ENCODE assay signal across 16 cellular contexts in the genomic region with DNA sequence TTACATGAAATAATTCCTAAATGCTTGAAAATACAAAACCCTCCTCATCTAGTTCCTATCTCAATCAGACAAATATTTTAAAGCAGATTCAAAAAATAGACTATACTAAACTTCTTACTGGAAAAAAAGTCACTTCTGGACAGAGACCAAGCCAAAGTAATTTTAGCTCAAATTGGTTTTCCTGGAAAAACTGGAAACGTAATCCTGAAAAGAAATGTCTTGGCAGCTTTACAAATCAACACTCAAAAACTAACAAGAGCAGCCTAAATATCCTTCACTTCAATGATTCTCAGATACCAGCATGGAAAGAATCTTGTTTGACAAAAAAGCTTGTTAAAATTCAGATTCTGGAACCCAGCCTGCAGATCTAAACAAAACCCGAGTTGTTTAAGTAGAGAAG. TPM values are rescaled to one million over a fixed set of nuclear protein-coding genes. Genes with fewer than 3 reads are reported as not detected.
DNase-seq lines count a peak whose midpoint lies in the region; ATAC-seq and TF ChIP-seq lines count a peak whose summit lies in the region.
"Had no signal": no experiment of that assay in that cellular context is flagged by ENCODE, and none has a peak within 500 bp of the region (broad histone marks: within the 10 kb centered on the region; RNA-seq: fewer than 3 reads in every experiment).

No MANE protein-coding gene starts in this region.

- no peaks in the 10 kb centered on the region for H3K9me3 ChIP-seq in right cardiac atrium (ENCODE audit: control insufficient read depth, low read length)
- H3K9me3 ChIP-seq in transverse colon: no peaks in the 10 kb centered on the region
- H3K9me3 ChIP-seq: suprapubic skin had no signal

- H3K4me3 ChIP-seq in right cardiac atrium (ENCODE audit: low read length) (no peak overlapping the region), fibroblast of villous mesenchyme (ENCODE audit: low read depth, low read length) (no peak overlapping the region), transverse colon (no peak overlapping the region)
- H3K4me3 ChIP-seq: neural progenitor cell, suprapubic skin had no signal

- no peaks in the 10 kb centered on the region for H3K9me3 Mint-ChIP-seq in T-cell
- H3K9me3 Mint-ChIP-seq in activated T-helper 17 cell treated with anti-CD3 and anti-CD28 coated beads, Interleukin-2, amount 50 U/mL, for 72 hours: no peaks in the 10 kb centered on the region
- H3K9me3 Mint-ChIP-seq: activated CD4-positive, alpha-beta T cell treated with anti-CD3 and anti-CD28 coated beads, Interleukin-2, amount 10 ng/mL, durations not matched to agents 7 days and 5 days; neural progenitor cell had no signal

- H3K27me3 ChIP-seq in right cardiac atrium (ENCODE audit: control insufficient read depth, insufficient read depth) (no peaks in the 10 kb centered on the region), transverse colon (peaks cover 4% of the 10 kb centered on the region)
- H3K27me3 ChIP-seq: brain microvascular endothelial cell, neural progenitor cell, suprapubic skin had no signal

- POLR2A ChIA-PET in T-cell (lab: Charles Lee): interaction anchor here in 1 of 2 donors (0.6 kb wide), 1 partner anchor 367 kb away, joined by 4 read pairs; no protein-coding TSS in a partner anchor

- CTCF ChIA-PET in T-cell (lab: Charles Lee): no interaction called here

- no peaks in the 10 kb centered on the region for H3K27me3 Mint-ChIP-seq in T-cell
- H3K27me3 Mint-ChIP-seq in activated T-helper 17 cell treated with anti-CD3 and anti-CD28 coated beads, Interleukin-2, amount 50 U/mL, for 72 hours: no peaks in the 10 kb centered on the region
- H3K27me3 Mint-ChIP-seq: activated CD4-positive, alpha-beta T cell treated with anti-CD3 and anti-CD28 coated beads, Interleukin-2, amount 10 ng/mL, durations not matched to agents 7 days and 5 days had no signal

- H3K4me3 Mint-ChIP-seq in T-cell: no peak overlapping the region
- no peak overlapping the region for H3K4me3 Mint-ChIP-seq in activated T-helper 17 cell treated with anti-CD3 and anti-CD28 coated beads, Interleukin-2, amount 50 U/mL, for 72 hours
- H3K4me3 Mint-ChIP-seq: activated CD4-positive, alpha-beta T cell treated with anti-CD3 and anti-CD28 coated beads, Interleukin-2, amount 10 ng/mL, durations not matched to agents 7 days and 5 days; neural progenitor cell had no signal

- H3K36me3 Mint-ChIP-seq in T-cell: no peaks in the 10 kb centered on the region
- H3K36me3 Mint-ChIP-seq in activated T-helper 17 cell treated with anti-CD3 and anti-CD28 coated beads, Interleukin-2, amount 50 U/mL, for 72 hours (ENCODE audit: low read depth): no peaks in the 10 kb centered on the region
- H3K36me3 Mint-ChIP-seq: neural progenitor cell had no signal

- WGBS in right cardiac atrium: 25% methylated on average over 2 of the region's 2 CpGs
- 42 to 51% methylated on average over 2 of the region's 2 CpGs for WGBS in transverse colon (ENCODE audit: low coverage in 1 of 2), 2 donors

- peak overlapping the region; percentile 34 to 58 for H3K27ac Mint-ChIP-seq in T-cell
- H3K27ac Mint-ChIP-seq in activated T-helper 17 cell treated with anti-CD3 and anti-CD28 coated beads, Interleukin-2, amount 50 U/mL, for 72 hours: no peak overlapping the region
- H3K27ac Mint-ChIP-seq: activated CD4-positive, alpha-beta T cell treated with anti-CD3 and anti-CD28 coated beads, Interleukin-2, amount 10 ng/mL, durations not matched to agents 7 days and 5 days; neural progenitor cell had no signal

- ATAC-seq in Right ventricle myocardium superior (ENCODE audit: poor library complexity) (peak; percentile 13), right cardiac atrium (no peak), T-cell (replicated peaks in 1 of 4) (no peak)
- ATAC-seq in activated T-helper 17 cell treated with anti-CD3 and anti-CD28 coated beads, Interleukin-2, amount 50 U/mL, for 72 hours (replicated peaks): no peak

- intact Hi-C loops in Right ventricle myocardium superior (cut with DNase I) (no loop called here), right cardiac atrium (cut with DNase I) (no loop called here), transverse colon (cut with DNase I; ENCODE audit: low total_unique reads) (no loop called here)

- no peak for TF ChIP-seq EP300 in transverse colon (IDR thresholded peaks at IDR 0.05; ENCODE audit: low read depth)

- H3K36me3 ChIP-seq in transverse colon: no peaks in the 10 kb centered on the region
- H3K36me3 ChIP-seq: brain microvascular endothelial cell, neural progenitor cell, suprapubic skin had no signal

- DNase-seq in Right ventricle myocardium superior (no peak), right cardiac atrium (no peak), T-cell (no peak), fibroblast of villous mesenchyme (ENCODE audit: low read depth) (peak; percentile 28), transverse colon (no peak), globus pallidus (ENCODE audit: low spot score) (no peak), ecto neural progenitor cell (ENCODE audit: low spot score) (no peak)
- DNase-seq: activated CD4-positive, alpha-beta T cell treated with anti-CD3 and anti-CD28 coated beads, Interleukin-2, amount 10 ng/mL, durations not matched to agents 7 days and 5 days; brain microvascular endothelial cell; DMS53; T-helper 9 cell had no signal

- H3K4me1 ChIP-seq in right cardiac atrium (ENCODE audit: control insufficient read depth, insufficient read depth, low read length): no peaks in the 10 kb centered on the region
- peaks cover 0 to 7% (median 0%) of the 10 kb centered on the region in 4 donors for H3K4me1 ChIP-seq in transverse colon
- H3K4me1 ChIP-seq: suprapubic skin had no signal

- H3K27ac ChIP-seq in right cardiac atrium (ENCODE audit: low read length) (no peak overlapping the region), transverse colon (peak overlapping the region in 3 of 4 donors; percentile 14 to 63 (median 33))
- H3K27ac ChIP-seq: brain microvascular endothelial cell, neural progenitor cell, suprapubic skin had no signal

- peaks cover 34 to 40% (median 38%) of the 10 kb centered on the region in 3 donors for H3K4me1 Mint-ChIP-seq in T-cell
- H3K4me1 Mint-ChIP-seq in activated T-helper 17 cell treated with anti-CD3 and anti-CD28 coated beads, Interleukin-2, amount 50 U/mL, for 72 hours: peaks cover 17% of the 10 kb centered on the region
- H3K4me1 Mint-ChIP-seq: neural progenitor cell had no signal

- in situ Hi-C loops in transverse colon (cut with MboI; ENCODE audit: low pct_ligation_motif_present in 1 of 4, low pct_unique_long_range_greater_than_20kb in 1 of 4, low sequenced_read_pairs in 3 of 4): no loop called here

- TF ChIP-seq CTCF in fibroblast of villous mesenchyme (IDR thresholded peaks at IDR 0.05; ENCODE audit: insufficient read depth, low read depth, low read length) (no peak), transverse colon (IDR thresholded peaks at IDR 0.05) (no peak)

- no peak for TF ChIP-seq POLR2A in transverse colon (IDR thresholded peaks at IDR 0.05)

RNA-seq across cellular contexts. Expression of a gene that starts 9.1 kb away (rescaled TPM):
- total RNA-seq in Right ventricle myocardium superior (not detected), right cardiac atrium (under 1 TPM; 0.11 to 0.26 (median 0.13) TPM), T-cell (under 1 TPM in 3 of 5 donors, not detected in 2; 0.12 to 0.13 (median 0.13) TPM), fibroblast of villous mesenchyme (not detected in 2 replicates), transverse colon (under 1 TPM in 2 of 4 donors, not detected in 2; 0.64 to 0.68 TPM)
- 0.38 TPM for polyA plus RNA-seq in right cardiac atrium
- total RNA-seq in activated T-helper 17 cell treated with anti-CD3 and anti-CD28 coated beads, Interleukin-2, amount 50 U/mL, for 72 hours: under 1 TPM in 1 of 2 donors, not detected in 1; 0.11 TPM
- total RNA-seq: A673; activated CD4-positive, alpha-beta T cell treated with anti-CD3 and anti-CD28 coated beads, Interleukin-2, amount 10 ng/mL, durations not matched to agents 7 days and 5 days; lung microvascular endothelial cell; suprapubic skin had no signal
